11 cellular contexts compared by ENCODE assay signal in the genomic region with DNA sequence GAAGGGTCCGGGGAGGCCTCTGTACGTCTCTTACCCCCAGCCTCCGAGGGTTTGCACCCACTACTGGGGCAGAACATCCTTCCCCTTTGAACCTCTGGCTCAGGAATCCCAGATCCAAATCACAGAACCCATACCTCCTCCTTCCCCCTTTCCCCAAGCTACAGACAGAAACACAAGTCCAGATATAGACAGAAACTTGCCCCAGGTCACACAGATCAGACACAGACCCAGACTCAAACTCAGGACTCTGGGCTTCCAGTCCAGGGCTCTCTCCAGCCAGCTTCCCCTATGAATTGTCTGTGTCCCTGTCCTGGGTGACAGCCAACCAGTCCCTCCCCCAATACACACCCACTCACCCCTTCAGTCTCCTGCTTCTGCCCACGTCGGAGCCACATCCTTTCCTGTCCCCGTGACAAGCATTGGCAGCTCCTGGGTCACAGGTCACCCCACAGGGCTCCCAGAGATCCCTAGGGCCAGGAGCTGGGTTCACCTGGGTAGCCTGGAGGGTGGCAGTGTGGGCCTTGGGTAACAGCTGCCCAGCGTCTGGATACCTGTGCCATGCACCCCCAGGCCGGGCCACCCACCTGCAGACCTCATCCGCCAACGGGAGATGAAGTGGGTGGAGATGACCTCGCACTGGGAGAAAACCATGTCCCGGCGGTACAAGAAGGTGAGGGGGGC. TPM values are rescaled to one million over a fixed set of nuclear protein-coding genes. Genes with fewer than 3 reads are reported as not detected.
A peak's percentile ranks its signal among the peaks of the same experiment; 100 is the strongest.
DNase-seq lines count a peak whose midpoint lies in the region; ATAC-seq and TF ChIP-seq lines count a peak whose summit lies in the region.
"Had no signal": no experiment of that assay in that cellular context is flagged by ENCODE, and none has a peak within 500 bp of the region (broad histone marks: within the 10 kb centered on the region; RNA-seq: fewer than 3 reads in every experiment).

No MANE protein-coding gene starts in this region.

- ATAC-seq in T-helper 17 cell = no peak
- ATAC-seq in stimulated activated effector memory CD8-positive, alpha-beta T cell treated with anti-CD3 and anti-CD28 coated beads, Interleukin-12 subunit alpha, Interleukin-12 subunit beta, amount 100 ng/mL, for 72 hours = peak; percentile 2
- ATAC-seq in GM18909 (IDR thresholded peaks at IDR 0.05; ENCODE audit: poor library complexity, unreplicated experiment) = no peak
- no peak for ATAC-seq in HG02870 (IDR thresholded peaks at IDR 0.05; ENCODE audit: unreplicated experiment)
- no peak for ATAC-seq in GM21390 (IDR thresholded peaks at IDR 0.05; ENCODE audit: unreplicated experiment)

- H3K9me3 ChIP-seq in T-helper 17 cell (ENCODE audit: control insufficient read depth, low read length, poor library complexity, severe bottlenecking) = no peaks in the 10 kb centered on the region

- no peaks in the 10 kb centered on the region for H3K27me3 ChIP-seq in dorsolateral prefrontal cortex
- H3K27me3 ChIP-seq: hepatocyte had no signal

- TF ChIP-seq CTCF in GM12865 (IDR thresholded peaks at IDR 0.05; ENCODE audit: insufficient read depth, low read depth, low read length, missing control alignments) (no peak), dorsolateral prefrontal cortex (IDR thresholded peaks at IDR 0.05 in 54 of 56, conservative IDR thresholded peaks at IDR 0.05 in 2 of 56; ENCODE audit: low read depth in 1 of 56, partially characterized antibody in 56 of 56) (no peak)

- peak overlapping the region; percentile 94 for H3K27ac Mint-ChIP-seq in T-helper 17 cell
- H3K27ac Mint-ChIP-seq in stimulated activated effector memory CD8-positive, alpha-beta T cell treated with anti-CD3 and anti-CD28 coated beads, Interleukin-12 subunit alpha, Interleukin-12 subunit beta, amount 100 ng/mL, for 72 hours = peak overlapping the region; percentile 85

- H3K27ac ChIP-seq in dorsolateral prefrontal cortex = peak overlapping the region in 50 of 59 donors; percentile 2 to 100 (median 98)
- H3K27ac ChIP-seq: hepatocyte had no signal

- H3K4me1 Mint-ChIP-seq in T-helper 17 cell = peaks cover 46% of the 10 kb centered on the region
- H3K4me1 Mint-ChIP-seq in stimulated activated effector memory CD8-positive, alpha-beta T cell treated with anti-CD3 and anti-CD28 coated beads, Interleukin-12 subunit alpha, Interleukin-12 subunit beta, amount 100 ng/mL, for 72 hours = peaks cover 66% of the 10 kb centered on the region

- intact Hi-C loops in dorsolateral prefrontal cortex (cut with DNase I) = loop anchor here (5.0 kb wide), 3 partner anchors 63 to 103 kb away; a partner anchor contains a TSS

- H3K27me3 Mint-ChIP-seq in T-helper 17 cell = no peaks in the 10 kb centered on the region

- H3K36me3 Mint-ChIP-seq in T-helper 17 cell (ENCODE audit: low read depth) = peaks cover 9% of the 10 kb centered on the region
- peaks cover 73% of the 10 kb centered on the region for H3K36me3 Mint-ChIP-seq in stimulated activated effector memory CD8-positive, alpha-beta T cell treated with anti-CD3 and anti-CD28 coated beads, Interleukin-12 subunit alpha, Interleukin-12 subunit beta, amount 100 ng/mL, for 72 hours

- H3K4me3 ChIP-seq in GM12865 (ENCODE audit: low read depth, low read length) = peak overlapping the region; percentile 74
- H3K4me3 ChIP-seq in dorsolateral prefrontal cortex = no peak overlapping the region
- H3K4me3 ChIP-seq: hepatocyte had no signal

- no peak for DNase-seq in GM12865 (ENCODE audit: low read depth)
- DNase-seq in T-helper 17 cell = no peak
- no peak for DNase-seq in dorsolateral prefrontal cortex
- peak in 1 of 2 donors; percentile 72 for DNase-seq in stimulated activated effector memory CD8-positive, alpha-beta T cell treated with anti-CD3 and anti-CD28 coated beads, Interleukin-12 subunit alpha, Interleukin-12 subunit beta, amount 100 ng/mL, for 72 hours (ENCODE audit: low spot score in 2 of 2)
- DNase-seq in dermis blood vessel endothelial cell = no peak
- DNase-seq: NCI-H526 treated with DMSO at 0.1 percent for 48 hours had no signal

- H3K4me3 Mint-ChIP-seq in T-helper 17 cell = peak overlapping the region; percentile 99
- peak overlapping the region; percentile 86 for H3K4me3 Mint-ChIP-seq in stimulated activated effector memory CD8-positive, alpha-beta T cell treated with anti-CD3 and anti-CD28 coated beads, Interleukin-12 subunit alpha, Interleukin-12 subunit beta, amount 100 ng/mL, for 72 hours

- H3K9me3 Mint-ChIP-seq in stimulated activated effector memory CD8-positive, alpha-beta T cell treated with anti-CD3 and anti-CD28 coated beads, Interleukin-12 subunit alpha, Interleukin-12 subunit beta, amount 100 ng/mL, for 72 hours = no peaks in the 10 kb centered on the region

RNA-seq across cellular contexts. Expression of a gene that starts 0.8 kb away (rescaled TPM):
- total RNA-seq in T-helper 17 cell = 100 to 1,000 TPM; 251 to 262 TPM
- total RNA-seq in dorsolateral prefrontal cortex = 1 to 10 TPM in 45 of 120 experiments, under 1 TPM in 67, not detected in 8; 0.11 to 3.6 (median 0.89) TPM
- total RNA-seq in dermis blood vessel endothelial cell = 0.34 and 0.42 TPM in 2 replicates
- total RNA-seq: chondrocyte, hepatocyte had no signal

RNA-seq across cellular contexts. Expression of a gene that starts 3.0 kb away (rescaled TPM):
- total RNA-seq in T-helper 17 cell (100 to 1,000 TPM; 133 to 146 TPM), dorsolateral prefrontal cortex (10 to 100 TPM; 47.4 to 86.5 (median 66.9) TPM), dermis blood vessel endothelial cell (297 and 318 TPM in 2 replicates)

RNA-seq across cellular contexts. Expression of a gene that starts 10.8 kb away (rescaled TPM):
- total RNA-seq in T-helper 17 cell (1 to 10 TPM; 4.5 to 7.5 TPM), dorsolateral prefrontal cortex (100 to 1,000 TPM in 61 of 120 experiments, 10 to 100 TPM in 59; 10.4 to 647 (median 104) TPM), dermis blood vessel endothelial cell (0.17 and 0.23 TPM in 2 replicates)

RNA-seq across cellular contexts. Expression of a gene that starts 12.9 kb away (rescaled TPM):
- total RNA-seq in T-helper 17 cell = 10 to 100 TPM; 21.5 to 40.5 TPM
- total RNA-seq in dorsolateral prefrontal cortex = 10 to 100 TPM; 15.9 to 52.4 (median 26.4) TPM
- total RNA-seq in dermis blood vessel endothelial cell = 5.2 and 5.6 TPM in 2 replicates

RNA-seq across cellular contexts. Expression of a gene that starts 23.6 kb away (rescaled TPM):
- 10 to 100 TPM; 47.8 to 62.7 TPM for total RNA-seq in T-helper 17 cell
- total RNA-seq in dorsolateral prefrontal cortex = 10 to 100 TPM; 13.4 to 47.4 (median 28.2) TPM
- 34.9 and 44.9 TPM in 2 replicates for total RNA-seq in dermis blood vessel endothelial cell

Comparison
In these comparisons a context has a peak if more than half of its experiments do, and no peak if none do; other contexts are left out.
1. RNA of a gene that starts 0.8 kb away (total RNA-seq): 251 to 262 TPM in T-helper 17 cell; 0.11 to 3.6 TPM in dorsolateral prefrontal cortex and 0.34 to 0.42 TPM in dermis blood vessel endothelial cell; every median in the first group is over 10 times any median in the second.